Comparison of ENCODE assay signal across 12 cellular contexts in genomic region chr11:63940786-63941185, GRCh38. TPM values are rescaled to one million over a fixed set of nuclear protein-coding genes. Genes with fewer than 3 reads are reported as not detected.
A peak's percentile ranks its signal among the peaks of the same experiment; 100 is the strongest.
DNase-seq lines count a peak whose midpoint lies in the region; ATAC-seq and TF ChIP-seq lines count a peak whose summit lies in the region.
"Had no signal": no experiment of that assay in that cellular context is flagged by ENCODE, and none has a peak within 500 bp of the region (broad histone marks: within the 10 kb centered on the region; RNA-seq: fewer than 3 reads in every experiment).

No MANE protein-coding gene starts in this region.

- peak overlapping the region; percentile 59 for H3K9ac ChIP-seq in SK-N-MC (ENCODE audit: insufficient read length)

- no peaks in the 10 kb centered on the region; the same call in 1 of the 2 replicates for H4K20me1 ChIP-seq in DOHH2 (ENCODE audit: control insufficient read depth, insufficient read depth, low read depth, low read length)

- CTCF ChIA-PET in A673 (lab: Charles Lee) = no interaction called here

- H3K4me1 ChIP-seq in A673 (ENCODE audit: insufficient read depth, low read length, poor library complexity, severe bottlenecking) = peaks cover 14% of the 10 kb centered on the region
- peaks cover 28% of the 10 kb centered on the region for H3K4me1 ChIP-seq in DOHH2 (ENCODE audit: control insufficient read depth, low read length)
- peaks cover 0 to 37% (median 22%) of the 10 kb centered on the region in 4 donors for H3K4me1 ChIP-seq in tibial artery

- H3K36me3 ChIP-seq in A673 (ENCODE audit: insufficient read depth, low read length, poor library complexity, severe bottlenecking) = no peaks in the 10 kb centered on the region
- peaks cover 29% of the 10 kb centered on the region for H3K36me3 ChIP-seq in DOHH2 (ENCODE audit: control insufficient read depth, low read length)
- no peaks in the 10 kb centered on the region for H3K36me3 ChIP-seq in SK-N-MC (ENCODE audit: insufficient read depth, low read length)
- H3K36me3 ChIP-seq in tibial artery = no peaks in the 10 kb centered on the region

- peak overlapping the region; percentile 30 for H3K27ac ChIP-seq in A673 (ENCODE audit: low read depth, low read length, poor library complexity, severe bottlenecking)
- H3K27ac ChIP-seq in DOHH2 (ENCODE audit: low read depth, low read length) = no peak overlapping the region
- 0 out of 2 replicates have a peak overlapping the region, but pooled peaks have one; percentile 14 for H3K27ac ChIP-seq in SK-N-MC
- no peak overlapping the region for H3K27ac ChIP-seq in tibial artery
- H3K27ac ChIP-seq: testis had no signal

- TSS peak; percentile 52 for BruUV-seq in A673 (replicated peaks; lab: Mats Ljungman, UMichigan)

- peak overlapping the region; percentile 98 for H3K4me2 ChIP-seq in DOHH2 (ENCODE audit: low read length)

- no peak overlapping the region for H3K4me3 ChIP-seq in A673 (ENCODE audit: low read depth, low read length, poor library complexity, severe bottlenecking)
- H3K4me3 ChIP-seq in DOHH2 (ENCODE audit: low read length) = 0 out of 2 replicates have a peak overlapping the region, but pooled peaks have one; percentile 96
- H3K4me3 ChIP-seq in SK-N-MC = no peak overlapping the region
- H3K4me3 ChIP-seq in tibial artery = no peak overlapping the region

- H3K9me2 ChIP-seq in DOHH2 (replicated peaks; ENCODE audit: control insufficient read depth, low read length) = no peaks in the 10 kb centered on the region

- H3K27me3 ChIP-seq in A673 (replicated peaks; ENCODE audit: insufficient read depth, low read depth, low read length, poor library complexity) = no peaks in the 10 kb centered on the region
- H3K27me3 ChIP-seq in DOHH2 (ENCODE audit: control insufficient read depth, low read length) = no peaks in the 10 kb centered on the region
- H3K27me3 ChIP-seq in tibial artery = no peaks in the 10 kb centered on the region
- H3K27me3 ChIP-seq: testis had no signal

- H3K9me3 ChIP-seq in A673 (ENCODE audit: low read depth, low read length, poor library complexity, severe bottlenecking) (no peaks in the 10 kb centered on the region), DOHH2 (ENCODE audit: control insufficient read depth, insufficient read depth, low read length) (no peaks in the 10 kb centered on the region), SK-N-MC (ENCODE audit: low read depth, low read length) (no peaks in the 10 kb centered on the region), tibial artery (no peaks in the 10 kb centered on the region)
- H3K9me3 ChIP-seq: testis had no signal

- H3F3A ChIP-seq in DOHH2 (ENCODE audit: control insufficient read depth, insufficient read depth) = peaks cover 5% of the 10 kb centered on the region; the same call in 1 of the 2 replicates

- no peak for ATAC-seq in GM18873 (IDR thresholded peaks at IDR 0.05; ENCODE audit: low FRiP score, unreplicated experiment)

- intact Hi-C loops in A673 (cut with micrococcal nuclease; ENCODE audit: unreplicated experiment) = no loop called here
- intact Hi-C loops in tibial artery (cut with DNase I; ENCODE audit: low total_unique reads) = no loop called here
- intact Hi-C loops in posterior vena cava (cut with DNase I) = no loop called here

- POLR2A ChIA-PET in A673 (lab: Charles Lee; ENCODE audit: low non-redundant PET) = no interaction called here

- TF ChIP-seq CTCF in A673 (conservative IDR thresholded peaks at IDR 0.05; ENCODE audit: low read depth, low read length) (no peak), DOHH2 (IDR thresholded peaks at IDR 0.05; ENCODE audit: low read depth, low read length, poor library complexity, severe bottlenecking) (no peak), tibial artery (IDR thresholded peaks at IDR 0.05) (no peak)

- DNase-seq in A673 (ENCODE audit: low spot score) = no peak
- DNase-seq in SK-N-MC (ENCODE audit: low read depth, low spot score) = no peak
- peak; percentile 38 for DNase-seq in germinal center (ENCODE audit: low spot score)
- DNase-seq in tibial artery = no peak
- DNase-seq in HPDE6-E6E7 (ENCODE audit: extremely low spot score) = no peak
- no peak for DNase-seq in posterior vena cava (ENCODE audit: low spot score)
- DNase-seq: activated effector memory CD4-positive, alpha-beta T cell treated with anti-CD3 and anti-CD28 coated beads, Interleukin-2, amount 50 U/mL, for 16 hours; NCI-H446; stimulated activated CD4-positive, alpha-beta T cell treated with anti-CD3 and anti-CD28 coated beads, Interleukin-4, amount 100 ng/mL, for 1 hour; testis had no signal

- peaks cover 67% of the 10 kb centered on the region for H3K79me2 ChIP-seq in DOHH2 (ENCODE audit: control insufficient read depth, low read length)

RNA-seq across cellular contexts. Expression of gene NAA40, which starts 2.0 kb away (rescaled TPM):
- total RNA-seq in A673 (2021) (44.8 and 51.2 TPM in 2 replicates), posterior vena cava (10 to 100 TPM; 10.3 to 11.3 TPM)

RNA-seq across cellular contexts. Expression of gene RCOR2, which starts 23.8 kb away (rescaled TPM):
- 3.9 and 7.6 TPM in 2 replicates for total RNA-seq in A673 (2021)
- 1 to 10 TPM in 1 of 2 donors, under 1 TPM in 1; 0.95 to 2.7 TPM for total RNA-seq in posterior vena cava

RNA-seq across cellular contexts. Expression of gene COX8A, which starts 33.6 kb away (rescaled TPM):
- total RNA-seq in A673 (2021) = 615 and 652 TPM in 2 replicates
- 100 to 1,000 TPM; 161 to 203 TPM for total RNA-seq in posterior vena cava

RNA-seq across cellular contexts. Expression of gene OTUB1, which starts 45.5 kb away (rescaled TPM):
- 136 and 140 TPM in 2 replicates for total RNA-seq in A673 (2021)
- total RNA-seq in posterior vena cava = 10 to 100 TPM; 37.7 to 41.3 TPM

Comparison
In these comparisons a context has a peak if more than half of its experiments do, and no peak if none do; other contexts are left out.
1. H3K27ac ChIP-seq: peak in A673 (single experiment) and SK-N-MC (single experiment); none in DOHH2 (single experiment) and tibial artery (0 of 2).